23 cellular contexts compared by ENCODE assay signal in genomic region chr19:55820037-55820436, GRCh38. TPM values are rescaled to one million over a fixed set of nuclear protein-coding genes. Genes with fewer than 3 reads are reported as not detected.
DNase-seq lines count a peak whose midpoint lies in the region; ATAC-seq, FAIRE-seq and TF ChIP-seq lines count a peak whose summit lies in the region.
"Had no signal": no experiment of that assay in that cellular context is flagged by ENCODE, and none has a peak within 500 bp of the region (broad histone marks: within the 10 kb centered on the region; RNA-seq: fewer than 3 reads in every experiment).

No MANE protein-coding gene starts in this region.

- CTCF ChIA-PET in GM12878 (lab: Yijun Ruan, JAX), result no interaction called here

- H3K27me3 ChIP-seq in Karpas-422 (ENCODE audit: low read length) (no peaks in the 10 kb centered on the region), GM12878 (replicated peaks in 1 of 2; ENCODE audit: control insufficient read depth in 2 of 2, insufficient read depth in 2 of 2, low read length in 1 of 2) (no peaks in the 10 kb centered on the region)
- H3K27me3 ChIP-seq: Peyer's patch had no signal

- H3K36me3 ChIP-seq in Karpas-422 (ENCODE audit: insufficient read depth, low read length) (no peaks in the 10 kb centered on the region), GM12878 (ENCODE audit: control insufficient read depth in 2 of 2, insufficient read depth in 2 of 2, low read length in 1 of 2) (no peaks in the 10 kb centered on the region)
- H3K36me3 ChIP-seq: BE2C, Peyer's patch had no signal

- no peak for ATAC-seq in GM12878
- no peak for ATAC-seq in GM21423 (IDR thresholded peaks at IDR 0.05; ENCODE audit: unreplicated experiment)

- no peak for TF ChIP-seq EP300 in GM12878 (IDR thresholded peaks at IDR 0.05; ENCODE audit: borderline replicate concordance in 1 of 2, control insufficient read depth in 1 of 2, low read depth in 2 of 2, low read length in 2 of 2)

- H4K20me1 ChIP-seq in Karpas-422 (ENCODE audit: insufficient read depth, low read depth, low read length) (no peaks in the 10 kb centered on the region), GM12878 (ENCODE audit: control insufficient read depth, insufficient read depth) (no peaks in the 10 kb centered on the region)

- H3K79me2 ChIP-seq in Karpas-422 (ENCODE audit: low read length), result no peaks in the 10 kb centered on the region
- H3K79me2 ChIP-seq in GM12878 (ENCODE audit: control insufficient read depth, insufficient read depth, low read length), result no peaks in the 10 kb centered on the region

- TF ChIP-seq RAD21 in GM12878 (IDR thresholded peaks at IDR 0.05; ENCODE audit: insufficient read depth, low read depth, low read length), result no peak

- H3K9me3 ChIP-seq in Karpas-422 (ENCODE audit: low read length) (no peaks in the 10 kb centered on the region), GM12878 (replicated peaks; ENCODE audit: control insufficient read depth, insufficient read depth, low read length) (no peaks in the 10 kb centered on the region)
- H3K9me3 ChIP-seq: BE2C, Peyer's patch, SK-N-SH had no signal

- in situ Hi-C loops in GM12878 (cut with MboI), result no loop called here

- FAIRE-seq in GM12878 (lab: Jason Lieb, UNC), result no peak
- FAIRE-seq: H54 had no signal

- RAD21 ChIA-PET in GM12878 (lab: Charles Lee; ENCODE audit: unreplicated experiment), result interaction anchor here (1.2 kb wide), 1 partner anchor 10 kb away, joined by 4 read pairs; no protein-coding TSS in a partner anchor

- BruUV-seq in GM12878 (replicated peaks; lab: Mats Ljungman, UMichigan), result no TSS peak

- H3K4me2 ChIP-seq in Karpas-422 (ENCODE audit: low read depth, low read length, poor library complexity, severe bottlenecking), result peak overlapping the region; percentile 28
- H3K4me2 ChIP-seq in GM12878 (ENCODE audit: control insufficient read depth, insufficient read depth), result peak overlapping the region; percentile 89
- H3K4me2 ChIP-seq: SK-N-SH had no signal

- no peak for TF ChIP-seq POLR2A in GM12878 (IDR thresholded peaks at IDR 0.05; ENCODE audit: low read depth, low read length)

- WGBS in GM12878 (ENCODE audit: insufficient coverage, insufficient replicate concordance, low lambda C conversion rate, missing lambda C conversion rate), result 0% methylated on average over 3 of the region's 3 CpGs

- H3K9ac ChIP-seq in Karpas-422 (ENCODE audit: low read length) (0 out of 2 replicates have a peak overlapping the region, but pooled peaks have one; percentile 1), GM12878 (ENCODE audit: control insufficient read depth, insufficient read depth, low read length) (no peak overlapping the region)
- H3K9ac ChIP-seq: SK-N-SH had no signal

- H2AFZ ChIP-seq in Karpas-422 (ENCODE audit: low read length), result no peak overlapping the region
- H2AFZ ChIP-seq in GM12878 (ENCODE audit: control insufficient read depth, low read depth, low read length), result no peak overlapping the region

- intact Hi-C loops in GM12878 (cut with micrococcal nuclease; ENCODE audit: unreplicated experiment), result no loop called here

- H3K4me3 ChIP-seq in GM12865 (ENCODE audit: low read depth, low read length) (no peak overlapping the region), Karpas-422 (ENCODE audit: low read length) (no peak overlapping the region; the same call in 1 of the 2 replicates), GM12878 (no peak overlapping the region)
- H3K4me3 ChIP-seq: Peyer's patch had no signal

- H3K4me1 ChIP-seq in Karpas-422 (ENCODE audit: low read length) (peaks cover 28% of the 10 kb centered on the region), GM12878 (ENCODE audit: control insufficient read depth, insufficient read depth, low read length) (peaks cover 22% of the 10 kb centered on the region)
- H3K4me1 ChIP-seq: BE2C, Peyer's patch had no signal

- no peak for TF ChIP-seq CTCF in GM12865 (IDR thresholded peaks at IDR 0.05; ENCODE audit: insufficient read depth, low read depth, low read length, missing control alignments)
- TF ChIP-seq CTCF in GM12878 (IDR thresholded peaks at IDR 0.05 in 2 of 3, conservative IDR thresholded peaks at IDR 0.05 in 1 of 3; ENCODE audit: control insufficient read depth in 2 of 3, extremely low read depth in 1 of 3, insufficient read depth in 1 of 3, low read depth in 3 of 3, low read length in 3 of 3), result no peak

- POLR2A ChIA-PET in GM12878 (lab: Charles Lee), result no interaction called here

- SMC1A ChIA-PET in GM12878 (lab: Charles Lee; ENCODE audit: uncharacterized antibody, unreplicated experiment), result no interaction called here

- H3K9me2 ChIP-seq in Karpas-422 (replicated peaks; ENCODE audit: insufficient read depth, low read length), result no peaks in the 10 kb centered on the region
- H3K9me2 ChIP-seq: SK-N-SH had no signal

- H3K27ac ChIP-seq in Karpas-422 (ENCODE audit: low read length) (no peak overlapping the region), GM12878 (ENCODE audit: control insufficient read depth, insufficient read depth) (peak overlapping the region; percentile 48; the same call in 1 of the 2 replicates)
- H3K27ac ChIP-seq: Peyer's patch had no signal

- peak; percentile 19 for DNase-seq in GM12865 (ENCODE audit: low read depth)
- peak; percentile 49 for DNase-seq in Karpas-422
- DNase-seq in GM12878 (ENCODE audit: low read depth, low spot score), result no peak
- DNase-seq in pons (ENCODE audit: low spot score), result peak; percentile 34
- DNase-seq in hypothalamus (lab: John Stamatoyannopoulos, UW), result no peak
- no peak for DNase-seq in NCI-H82 treated with DMSO at 0.1 percent for 48 hours (lab: John Stamatoyannopoulos, UW; ENCODE audit: unreplicated experiment)
- DNase-seq: BE2C; Calu3; CD4-positive, alpha-beta T cell; HFFc6; NCI-H1092; NCI-H146; NCI-H2081 treated with DMSO at 0.1 percent for 48 hours; NCI-H510A treated with DMSO at 0.1 percent for 48 hours; NCI-H82; Peyer's patch; Right ventricle myocardium superior; SK-N-SH; T-helper 1 cell had no signal

RNA-seq across cellular contexts. Expression of gene NLRP11, which starts 11.8 kb away (rescaled TPM):
- 1.8 and 5.0 TPM in 2 replicates for total RNA-seq in Karpas-422 (2014; rRNA removed; shearing (Covaris generic); ENCODE audit: low replicate concordance)
- total RNA-seq in GM12878 (2013; cell fraction: nucleolus; rRNA removed), result 0.38 and 0.47 TPM in 2 replicates
- total RNA-seq in GM12878 (2014; rRNA removed) (0.05 TPM in 1 of 2 replicates, not detected in the other), GM12878 (2014; rRNA removed; fragmentation: Illumina TruSeq; extraction: Trizol) (0.05 TPM in 1 of 2 replicates, not detected in the other), GM12878 (2021) (0.05 TPM in 1 of 2 replicates, not detected in the other)
- polyA plus RNA-seq in GM12878 (2011; ENCODE audit: low read depth), result 0.09 TPM
- polyA plus RNA-seq in GM12878 (2011; rRNA removed) (16.2 and 18.1 TPM in 2 replicates), GM12878 (2014; fragmentation: Illumina TruSeq; extraction: Trizol) (0.06 TPM in 2 replicates), GM12878 (2014; fragmentation: Nextera tagmentation; extraction: Ambion mirVana) (under 1 TPM; 0.02 to 0.13 TPM), GM12878 (2014; rRNA removed) (not detected in 2 replicates), GM12878 (2016; fragmentation: Nextera tagmentation; extraction: Ambion mirVana) (under 1 TPM in 1 of 2 experiments, not detected in 1; 0.09 TPM)
- 12.2 and 15.5 TPM in 2 replicates for polyA plus RNA-seq in GM12878 (2011; cell fraction: cytosol; rRNA removed)
- 6.4 and 8.3 TPM in 2 replicates for polyA plus RNA-seq in GM12878 (2011; cell fraction: nucleus; rRNA removed)
- polyA plus RNA-seq in GM12878 (2012), result 0.09 and 0.22 TPM in 2 replicates
- 22.3 and 22.5 TPM in 2 replicates for polyA minus RNA-seq in GM12878 (2011; rRNA and poly(A)+ RNA removed)
- 5.9 and 6.4 TPM in 2 replicates for polyA minus RNA-seq in GM12878 (2011; cell fraction: cytosol; rRNA and poly(A)+ RNA removed)
- 6.5 and 7.1 TPM in 2 replicates for polyA minus RNA-seq in GM12878 (2011; cell fraction: nucleus; rRNA and poly(A)+ RNA removed)
- total RNA-seq: Calu3; CD4-positive, alpha-beta T cell; Peyer's patch; Right ventricle myocardium superior had no signal

RNA-seq across cellular contexts. Expression of gene NLRP4, which starts 16.3 kb away (rescaled TPM):
- total RNA-seq in Karpas-422 (2014; rRNA removed; shearing (Covaris generic); ENCODE audit: low replicate concordance), result 28.2 and 30.2 TPM in 2 replicates
- total RNA-seq in GM12878 (2013; cell fraction: nucleolus; rRNA removed), result 0.21 TPM in 1 of 2 replicates, not detected in the other
- total RNA-seq in GM12878 (2014; rRNA removed) (0.05 TPM in 1 of 2 replicates, not detected in the other), GM12878 (2014; rRNA removed; fragmentation: Illumina TruSeq; extraction: Trizol) (0.09 TPM in 1 of 2 replicates, not detected in the other), GM12878 (2021) (not detected in 2 replicates)
- 0.22 TPM for polyA plus RNA-seq in GM12878 (2011; ENCODE audit: low read depth)
- polyA plus RNA-seq in GM12878 (2011; rRNA removed) (9.6 and 9.8 TPM in 2 replicates), GM12878 (2014; fragmentation: Illumina TruSeq; extraction: Trizol) (0.07 TPM in 1 of 2 replicates, not detected in the other), GM12878 (2014; fragmentation: Nextera tagmentation; extraction: Ambion mirVana) (under 1 TPM in 1 of 2 experiments, not detected in 1; 0.11 TPM), GM12878 (2014; rRNA removed) (0.03 and 0.47 TPM in 2 replicates), GM12878 (2016; fragmentation: Nextera tagmentation; extraction: Ambion mirVana) (not detected)
- polyA plus RNA-seq in GM12878 (2011; cell fraction: cytosol; rRNA removed), result 8.4 and 10.8 TPM in 2 replicates
- polyA plus RNA-seq in GM12878 (2011; cell fraction: nucleus; rRNA removed), result 5.5 and 6.3 TPM in 2 replicates
- polyA plus RNA-seq in GM12878 (2012), result 0.72 and 0.77 TPM in 2 replicates
- polyA minus RNA-seq in GM12878 (2011; rRNA and poly(A)+ RNA removed), result 15.5 and 19.7 TPM in 2 replicates
- 3.7 and 4.4 TPM in 2 replicates for polyA minus RNA-seq in GM12878 (2011; cell fraction: cytosol; rRNA and poly(A)+ RNA removed)
- polyA minus RNA-seq in GM12878 (2011; cell fraction: nucleus; rRNA and poly(A)+ RNA removed), result 5.8 and 6.2 TPM in 2 replicates
- total RNA-seq: Calu3; CD4-positive, alpha-beta T cell; HFFc6; HT-29; LHCN-M2; Peyer's patch; Right ventricle myocardium superior had no signal

RNA-seq across cellular contexts. Expression of gene RFPL4AL1, which starts 51.1 kb away (rescaled TPM):
- total RNA-seq in Karpas-422 (2014; rRNA removed; shearing (Covaris generic); ENCODE audit: low replicate concordance), result not detected in 2 replicates
- total RNA-seq in GM12878 (2013; cell fraction: nucleolus; rRNA removed), result not detected in 2 replicates
- total RNA-seq in GM12878 (2014; rRNA removed), result not detected in 2 replicates
- total RNA-seq in GM12878 (2014; rRNA removed; fragmentation: Illumina TruSeq; extraction: Trizol), result not detected in 2 replicates
- total RNA-seq in GM12878 (2021), result not detected in 2 replicates
- polyA plus RNA-seq in GM12878 (2011; ENCODE audit: low read depth), result not detected
- not detected in 2 replicates for polyA plus RNA-seq in GM12878 (2011; rRNA removed)
- not detected in 2 replicates for polyA plus RNA-seq in GM12878 (2011; cell fraction: cytosol; rRNA removed)
- not detected in 2 replicates for polyA plus RNA-seq in GM12878 (2011; cell fraction: nucleus; rRNA removed)
- polyA plus RNA-seq in GM12878 (2012), result not detected in 2 replicates
- polyA plus RNA-seq in GM12878 (2014; fragmentation: Illumina TruSeq; extraction: Trizol), result not detected in 2 replicates
- polyA plus RNA-seq in GM12878 (2014; fragmentation: Nextera tagmentation; extraction: Ambion mirVana), result not detected
- not detected in 2 replicates for polyA plus RNA-seq in GM12878 (2014; rRNA removed)
- not detected for polyA plus RNA-seq in GM12878 (2016; fragmentation: Nextera tagmentation; extraction: Ambion mirVana)
- polyA minus RNA-seq in GM12878 (2011; rRNA and poly(A)+ RNA removed), result not detected in 2 replicates
- polyA minus RNA-seq in GM12878 (2011; cell fraction: cytosol; rRNA and poly(A)+ RNA removed), result not detected in 2 replicates
- not detected in 2 replicates for polyA minus RNA-seq in GM12878 (2011; cell fraction: nucleus; rRNA and poly(A)+ RNA removed)
- total RNA-seq: Calu3; CD4-positive, alpha-beta T cell; HT-29; LHCN-M2; Peyer's patch; Right ventricle myocardium superior had no signal
- polyA plus RNA-seq: SK-N-SH had no signal

Comparison
In these comparisons a context has a peak if more than half of its experiments do, and no peak if none do; other contexts are left out.
1. DNase-seq: peak in GM12865 (single experiment), Karpas-422 (single experiment) and pons (single experiment); none in GM12878 (single experiment), hypothalamus (0 of 51) and NCI-H82 treated with DMSO at 0.1 percent for 48 hours (single experiment).
2. RNA of gene NLRP4, which starts 16.3 kb away (total RNA-seq): 28.2 to 30.2 TPM in Karpas-422; 0.05 to 0.21 TPM in GM12878; every median in the first group is over 10 times any median in the second.